Comparison of ENCODE assay signal across 8 cellular contexts in genomic region chr11:1628506-1629325, GRCh38. TPM values are rescaled to one million over a fixed set of nuclear protein-coding genes. Genes with fewer than 3 reads are reported as not detected.
DNase-seq lines count a peak whose midpoint lies in the region; TF ChIP-seq lines count a peak whose summit lies in the region.

No MANE protein-coding gene starts in this region.

- no peak overlapping the region for H3K27ac ChIP-seq in OCI-LY3 (ENCODE audit: low read length)
- no peak overlapping the region for H3K27ac ChIP-seq in neutrophil
- no peak overlapping the region for H3K27ac ChIP-seq in thyroid gland

- H3K27me3 ChIP-seq in OCI-LY3 (ENCODE audit: low read depth, low read length), result peaks cover 70% of the 10 kb centered on the region
- peaks cover 66% of the 10 kb centered on the region for H3K27me3 ChIP-seq in neutrophil
- H3K27me3 ChIP-seq in thyroid gland, result peaks cover 4% of the 10 kb centered on the region

- no peaks in the 10 kb centered on the region for H3K79me2 ChIP-seq in OCI-LY3 (ENCODE audit: low read length)

- WGBS in thyroid gland, 2 donors, result 57 to 74% methylated on average over 5 to 17 of the region's 35 CpGs

- H2AFZ ChIP-seq in OCI-LY3 (ENCODE audit: low read depth, low read length), result no peak overlapping the region

- no peak overlapping the region for H3K9ac ChIP-seq in OCI-LY3 (ENCODE audit: low read length)

- H4K20me1 ChIP-seq in OCI-LY3 (ENCODE audit: insufficient read depth, low read length), result no peaks in the 10 kb centered on the region

- H3K36me3 ChIP-seq in OCI-LY3 (replicated peaks; ENCODE audit: low read depth, low read length) (no peaks in the 10 kb centered on the region), neutrophil (no peaks in the 10 kb centered on the region), thyroid gland (no peaks in the 10 kb centered on the region)

- H3K4me3 ChIP-seq in OCI-LY3 (ENCODE audit: low read length) (no peak overlapping the region), fibroblast of mammary gland (ENCODE audit: control insufficient read depth, low read depth, low read length) (no peak overlapping the region), neutrophil (ENCODE audit: low read depth in 1 of 2, low read length in 1 of 2) (no peak overlapping the region), thyroid gland (replicated peaks in 1 of 3) (no peak overlapping the region)

- H3K4me1 ChIP-seq in OCI-LY3 (ENCODE audit: low read length) (no peaks in the 10 kb centered on the region), neutrophil (ENCODE audit: control insufficient read depth in 1 of 2, insufficient read depth in 1 of 2, low read depth in 1 of 2, low read length in 1 of 2) (no peaks in the 10 kb centered on the region), thyroid gland (no peaks in the 10 kb centered on the region)

- TF ChIP-seq POLR2A in thyroid gland (IDR thresholded peaks at IDR 0.05), result no peak

- H3K9me3 ChIP-seq in OCI-LY3 (ENCODE audit: insufficient read depth, low read length), result no peaks in the 10 kb centered on the region
- no peaks in the 10 kb centered on the region for H3K9me3 ChIP-seq in neutrophil
- H3K9me3 ChIP-seq in thyroid gland, result no peaks in the 10 kb centered on the region

- intact Hi-C loops in thyroid gland (cut with DNase I), result loop anchor here (10.0 kb wide), 1 partner anchor 84 kb away; no protein-coding TSS in a partner anchor

- peak; percentile 33 for DNase-seq in NCI-H2196 (lab: John Stamatoyannopoulos, UW; ENCODE audit: unreplicated experiment)
- DNase-seq in NCI-H2196 treated with DMSO at 0.1 percent for 48 hours (lab: John Stamatoyannopoulos, UW; ENCODE audit: unreplicated experiment), result no peak
- peak; percentile 70 to 79 for DNase-seq in activated T-cell treated with anti-CD3 and anti-CD28 coated beads, Interleukin-2, amount 50 U/mL, for 48 hours
- peak; percentile 11 for DNase-seq in fibroblast of mammary gland (ENCODE audit: low read depth)
- DNase-seq in thyroid gland, result peak; percentile 45 to 46
- DNase-seq in DMS79 (lab: John Stamatoyannopoulos, UW), result no peak

- TF ChIP-seq CTCF in OCI-LY3 (IDR thresholded peaks at IDR 0.05; ENCODE audit: low read depth, low read length) (peak; percentile 88), fibroblast of mammary gland (conservative IDR thresholded peaks at IDR 0.05; ENCODE audit: control insufficient read depth, insufficient read depth, low read depth, low read length) (peak; percentile 76), neutrophil (IDR thresholded peaks at IDR 0.05) (peak; percentile 17), thyroid gland (IDR thresholded peaks at IDR 0.05) (peak; percentile 50 to 88 (median 72))

- H3K4me2 ChIP-seq in OCI-LY3 (ENCODE audit: low read length), result peak overlapping the region; percentile 27; the same call in 1 of the 2 replicates

RNA-seq across cellular contexts. Expression of gene KRTAP5-5, which starts 0.9 kb away (rescaled TPM):
- not detected for total RNA-seq in thyroid gland

RNA-seq across cellular contexts. Expression of gene KRTAP5-4, which starts 6.8 kb away (rescaled TPM):
- total RNA-seq in thyroid gland, result not detected

RNA-seq across cellular contexts. Expression of gene KRTAP5-3, which starts 20.5 kb away (rescaled TPM):
- total RNA-seq in thyroid gland, result not detected

RNA-seq across cellular contexts. Expression of gene KRTAP5-2, which starts 30.6 kb away (rescaled TPM):
- not detected for total RNA-seq in thyroid gland

RNA-seq across cellular contexts. Expression of gene KRTAP5-1, which starts 43.6 kb away (rescaled TPM):
- not detected for total RNA-seq in thyroid gland

Comparison
In these comparisons a context has a peak if more than half of its experiments do, and no peak if none do; other contexts are left out.
1. DNase-seq: peak in NCI-H2196 (single experiment), activated T-cell treated with anti-CD3 and anti-CD28 coated beads, Interleukin-2, amount 50 U/mL, for 48 hours (2 of 2), fibroblast of mammary gland (single experiment) and thyroid gland (2 of 2); none in NCI-H2196 treated with DMSO at 0.1 percent for 48 hours (single experiment) and DMS79 (single experiment).
2. CTCF ChIP-seq: peak in every context shown above with its lines; median percentile 88 in OCI-LY3; 76 in fibroblast of mammary gland; 72 in thyroid gland; 17 in neutrophil.